8 cellular contexts compared by ENCODE assay signal in the genomic region with DNA sequence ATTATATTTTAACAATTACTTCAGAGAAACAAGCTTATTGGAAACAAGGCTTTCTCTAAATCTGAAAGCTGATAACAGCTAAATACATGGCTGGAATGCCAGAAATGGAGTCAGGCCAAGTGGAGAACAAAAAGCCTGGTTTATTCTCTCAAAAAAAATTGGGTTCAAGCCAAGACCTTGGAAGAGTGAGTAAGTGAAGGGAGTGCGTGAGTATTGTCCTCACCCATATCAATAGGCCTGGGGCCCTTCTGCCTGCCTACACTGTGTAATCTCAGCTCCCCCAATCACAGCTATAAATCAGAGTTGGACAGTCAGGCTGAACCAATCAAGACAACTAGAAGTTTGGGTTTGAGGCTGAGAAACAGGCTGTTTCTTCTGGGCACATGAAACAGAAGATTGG.
DNase-seq lines count a peak whose midpoint lies in the region; ATAC-seq and TF ChIP-seq lines count a peak whose summit lies in the region.

No MANE protein-coding gene starts in this region.

- H3K9me3 Mint-ChIP-seq in activated naive CD4-positive, alpha-beta T cell treated with anti-CD3 and anti-CD28 coated beads, Interleukin-2, amount 10 ng/mL, durations not matched to agents 7 days and 5 days: no peaks in the 10 kb centered on the region

- no peaks in the 10 kb centered on the region for H3K27me3 Mint-ChIP-seq in activated naive CD4-positive, alpha-beta T cell treated with anti-CD3 and anti-CD28 coated beads, Interleukin-2, amount 10 ng/mL, durations not matched to agents 7 days and 5 days

- DNase-seq in activated naive CD4-positive, alpha-beta T cell treated with anti-CD3 and anti-CD28 coated beads, Interleukin-2, amount 10 ng/mL, durations not matched to agents 7 days and 5 days: no peak
- DNase-seq in activated naive CD4-positive, alpha-beta T cell (lab: John Stamatoyannopoulos, UW): no peak
- DNase-seq in foreskin melanocyte: peak; percentile 98
- peak; percentile 83 for DNase-seq in putamen (ENCODE audit: low spot score)
- no peak for DNase-seq in NCI-H187 (lab: John Stamatoyannopoulos, UW)
- no peak for DNase-seq in activated CD8-positive, alpha-beta memory T cell treated with anti-CD3 and anti-CD28 coated beads, Interleukin-2, amount 50 U/mL, for 4 hours

- peak overlapping the region; percentile 34 for H3K27ac ChIP-seq in VCaP

- peaks cover 76% of the 10 kb centered on the region for H3K4me1 Mint-ChIP-seq in activated naive CD4-positive, alpha-beta T cell treated with anti-CD3 and anti-CD28 coated beads, Interleukin-2, amount 10 ng/mL, durations not matched to agents 7 days and 5 days

- peak overlapping the region; percentile 9 for H3K27ac Mint-ChIP-seq in activated naive CD4-positive, alpha-beta T cell treated with anti-CD3 and anti-CD28 coated beads, Interleukin-2, amount 10 ng/mL, durations not matched to agents 7 days and 5 days

- H3K4me3 Mint-ChIP-seq in activated naive CD4-positive, alpha-beta T cell treated with anti-CD3 and anti-CD28 coated beads, Interleukin-2, amount 10 ng/mL, durations not matched to agents 7 days and 5 days: no peak overlapping the region

- H3K36me3 Mint-ChIP-seq in activated naive CD4-positive, alpha-beta T cell treated with anti-CD3 and anti-CD28 coated beads, Interleukin-2, amount 10 ng/mL, durations not matched to agents 7 days and 5 days: peaks cover 77% of the 10 kb centered on the region

- TF ChIP-seq POLR2A in GM18505 (IDR thresholded peaks at IDR 0.05; ENCODE audit: borderline replicate concordance, extremely low read depth, insufficient read depth, insufficient read length): no peak

- no peak for ATAC-seq in GM18505 (IDR thresholded peaks at IDR 0.05; ENCODE audit: unreplicated experiment)

- TF ChIP-seq CTCF in VCaP (conservative IDR thresholded peaks at IDR 0.05): no peak

- CTCF ChIA-PET in activated naive CD4-positive, alpha-beta T cell treated with anti-CD3 and anti-CD28 coated beads, Interleukin-2, amount 10 ng/mL, durations not matched to agents 7 days and 5 days (lab: Charles Lee): interaction anchor here (0.8 to 2.8 kb wide), 16 partner anchors 11 to 471 kb away, joined by 3 to 23 read pairs (median 3); a partner anchor contains a TSS

Comparison
In these comparisons a context has a peak if more than half of its experiments do, and no peak if none do; other contexts are left out.
1. DNase-seq: peak in foreskin melanocyte (single experiment) and putamen (single experiment); none in activated naive CD4-positive, alpha-beta T cell treated with anti-CD3 and anti-CD28 coated beads, Interleukin-2, amount 10 ng/mL, durations not matched to agents 7 days and 5 days (single experiment), activated naive CD4-positive, alpha-beta T cell (0 of 4), NCI-H187 (0 of 2) and activated CD8-positive, alpha-beta memory T cell treated with anti-CD3 and anti-CD28 coated beads, Interleukin-2, amount 50 U/mL, for 4 hours (single experiment).